21 cellular contexts compared by ENCODE assay signal in the genomic region with DNA sequence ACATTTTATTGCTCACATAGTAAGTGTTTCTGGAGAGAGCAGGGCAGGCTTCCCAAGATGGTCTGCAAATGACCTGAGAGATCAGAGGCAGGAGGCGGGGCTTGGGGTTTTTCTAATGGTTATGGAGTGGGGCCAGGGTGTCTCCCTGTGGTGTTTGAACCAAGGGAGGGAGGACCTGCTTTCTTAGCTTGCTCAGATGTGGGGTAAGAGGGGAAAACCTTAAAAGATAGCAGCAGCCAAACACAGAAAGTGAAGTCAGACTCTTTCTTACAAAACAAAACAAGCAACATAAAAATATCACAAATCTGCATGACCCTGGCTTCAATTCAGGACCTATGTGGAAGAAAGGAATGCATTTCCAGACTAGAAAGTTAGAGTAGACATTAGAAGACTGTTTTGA. TPM values are rescaled to one million over a fixed set of nuclear protein-coding genes. Genes with fewer than 3 reads are reported as not detected.
A peak's percentile ranks its signal among the peaks of the same experiment; 100 is the strongest.
DNase-seq lines count a peak whose midpoint lies in the region; ATAC-seq and FAIRE-seq lines count a peak whose summit lies in the region.
"Had no signal": no experiment of that assay in that cellular context is flagged by ENCODE, and none has a peak within 500 bp of the region (broad histone marks: within the 10 kb centered on the region; RNA-seq: fewer than 3 reads in every experiment).

No MANE protein-coding gene starts in this region.

- H3K27me3 ChIP-seq in adipocyte (replicated peaks; ENCODE audit: control insufficient read depth, insufficient read depth, low read length), result no peaks in the 10 kb centered on the region
- H3K27me3 ChIP-seq: breast epithelium, Peyer's patch had no signal

- no peaks in the 10 kb centered on the region for H3K36me3 ChIP-seq in adipocyte (ENCODE audit: control insufficient read depth, insufficient read depth, low read length, severe bottlenecking)
- H3K36me3 ChIP-seq: breast epithelium, lower lobe of right lung, Peyer's patch had no signal

- no peak overlapping the region for H3K4me3 ChIP-seq in adipocyte (ENCODE audit: low read length)
- H3K4me3 ChIP-seq: breast epithelium, GM23248, lower lobe of right lung, Peyer's patch, smooth muscle cell had no signal

- peaks cover 5% of the 10 kb centered on the region for H3K4me1 ChIP-seq in adipocyte (ENCODE audit: control insufficient read depth, insufficient read depth, low read length)
- H3K4me1 ChIP-seq: breast epithelium, lower lobe of right lung, Peyer's patch had no signal

- H3K9me3 ChIP-seq in adipocyte (ENCODE audit: control insufficient read depth, low read length), result peaks cover 3% of the 10 kb centered on the region
- H3K9me3 ChIP-seq: breast epithelium, lower lobe of right lung, Peyer's patch had no signal

- FAIRE-seq in frontal cortex (lab: Jason Lieb, UNC), result no peak
- FAIRE-seq: endothelial cell of umbilical vein, islet of Langerhans had no signal

- DNase-seq in DMS 273 (lab: John Stamatoyannopoulos, UW; ENCODE audit: unreplicated experiment), result peak; percentile 22
- DNase-seq in DMS 273 treated with DMSO at 0.1 percent for 48 hours (lab: John Stamatoyannopoulos, UW), result no peak
- peak; percentile 9 for DNase-seq in adipocyte (ENCODE audit: low read depth)
- DNase-seq in iris pigment epithelial cell (ENCODE audit: low read depth), result peak; percentile 55
- no peak for DNase-seq in SIG-M5 (lab: John Stamatoyannopoulos, UW)
- no peak for DNase-seq in frontal cortex (ENCODE audit: low spot score in 2 of 2)
- DNase-seq in NCI-H2029 (lab: John Stamatoyannopoulos, UW), result no peak
- DNase-seq: CD8-positive, alpha-beta memory T cell; DND-41; GM23248; lower lobe of right lung; NCI-H1092; NCI-H1930; NK-92 treated with Interleukin-12 subunit alpha and Interleukin-12 subunit beta, amount 100 ng/mL, for 24 hours; Peyer's patch; stimulated activated CD4-positive, alpha-beta T cell treated with anti-CD3 and anti-CD28 coated beads, Interleukin-2, amount 100 ng/mL, for 48 hours had no signal

- ATAC-seq in HG02885 (IDR thresholded peaks at IDR 0.05; ENCODE audit: poor library complexity, unreplicated experiment), result peak; percentile 81
- ATAC-seq: lower lobe of right lung had no signal

- H3K9ac ChIP-seq in adipocyte (ENCODE audit: low read length), result no peak overlapping the region
- H3K9ac ChIP-seq: GM23248 had no signal

RNA-seq across cellular contexts. Expression of a gene that starts 22.9 kb away (rescaled TPM):
- 128 TPM for total RNA-seq in frontal cortex

Comparison
In these comparisons a context has a peak if more than half of its experiments do, and no peak if none do; other contexts are left out.
1. DNase-seq: peak in DMS 273 (single experiment), adipocyte (single experiment) and iris pigment epithelial cell (single experiment); none in DMS 273 treated with DMSO at 0.1 percent for 48 hours (single experiment), SIG-M5 (single experiment), frontal cortex (0 of 2) and NCI-H2029 (single experiment).